Comparison of ENCODE assay signal across 22 cellular contexts in genomic region chr7:46168671-46169383, GRCh38.
DNase-seq lines count a peak whose midpoint lies in the region; ATAC-seq and TF ChIP-seq lines count a peak whose summit lies in the region.
"Had no signal": no experiment of that assay in that cellular context is flagged by ENCODE, and none has a peak within 500 bp of the region (broad histone marks: within the 10 kb centered on the region; RNA-seq: fewer than 3 reads in every experiment).

No MANE protein-coding gene starts in this region.

- in situ Hi-C loops in mammary epithelial cell (cut with MboI; ENCODE audit: low sequenced_read_pairs in 2 of 2) = no loop called here

- H3K36me3 ChIP-seq in heart left ventricle (no peaks in the 10 kb centered on the region), mammary epithelial cell (ENCODE audit: insufficient read depth, low read length) (no peaks in the 10 kb centered on the region), colonic mucosa (no peaks in the 10 kb centered on the region), BE2C (no peaks in the 10 kb centered on the region)
- H3K36me3 ChIP-seq: ascending aorta, HAP-1, neutrophil, prostate gland, stomach had no signal

- H3K79me2 ChIP-seq in mammary epithelial cell (ENCODE audit: insufficient read depth, low read length) = no peaks in the 10 kb centered on the region

- no peaks in the 10 kb centered on the region for H4K20me1 ChIP-seq in mammary epithelial cell (ENCODE audit: insufficient read depth, low read length)

- DNase-seq in left ventricle myocardium superior = no peak
- no peak for DNase-seq in heart left ventricle
- DNase-seq in mammary epithelial cell = peak; percentile 85
- peak; percentile 15 for DNase-seq in kidney glomerular epithelial cell (lab: John Stamatoyannopoulos, UW)
- no peak for DNase-seq in colonic mucosa
- DNase-seq in BE2C = no peak
- DNase-seq in germinal center (ENCODE audit: low spot score) = no peak
- DNase-seq: activated B cell treated with CpG ODN at 0.5 μM for 24 hours; DND-41; NCI-H1105; NCI-H2029; NCI-H2227 treated with DMSO at 0.1 percent for 48 hours; NCI-H774; Right ventricle myocardium superior; stimulated activated CD8-positive, alpha-beta memory T cell treated with anti-CD3 and anti-CD28 coated beads, Interleukin-4, amount 100 ng/mL, for 48 hours; stomach; T-helper 9 cell had no signal

- H3K4me1 ChIP-seq in heart left ventricle (peaks cover 0 to 11% (median 2%) of the 10 kb centered on the region in 12 donors), mammary epithelial cell (ENCODE audit: insufficient read depth, low read length) (no peaks in the 10 kb centered on the region), colonic mucosa (no peaks in the 10 kb centered on the region), BE2C (no peaks in the 10 kb centered on the region)
- H3K4me1 ChIP-seq: ascending aorta, HAP-1, prostate gland had no signal

- no peak for TF ChIP-seq POLR2A in heart left ventricle (IDR thresholded peaks at IDR 0.05)

- H3K9me3 ChIP-seq in heart left ventricle (no peaks in the 10 kb centered on the region), mammary epithelial cell (replicated peaks; ENCODE audit: insufficient read depth, low read length) (no peaks in the 10 kb centered on the region), colonic mucosa (no peaks in the 10 kb centered on the region), BE2C (no peaks in the 10 kb centered on the region)
- H3K9me3 ChIP-seq: ascending aorta, HAP-1, neutrophil, prostate gland, stomach had no signal

- H3K9ac ChIP-seq in mammary epithelial cell (ENCODE audit: insufficient read depth, low read length) (no peak overlapping the region), colonic mucosa (ENCODE audit: low read depth in 2 of 2, low read length in 2 of 2) (no peak overlapping the region)

- H3K27me3 ChIP-seq in heart left ventricle (no peaks in the 10 kb centered on the region), mammary epithelial cell (ENCODE audit: insufficient read depth, low read length) (no peaks in the 10 kb centered on the region), colonic mucosa (no peaks in the 10 kb centered on the region), BE2C (no peaks in the 10 kb centered on the region)
- H3K27me3 ChIP-seq: ascending aorta, neutrophil, stomach had no signal

- H3K27ac ChIP-seq in heart left ventricle = no peak overlapping the region
- H3K27ac ChIP-seq in mammary epithelial cell (ENCODE audit: insufficient read depth, low read depth, low read length) = peak overlapping the region; percentile 2
- H3K27ac ChIP-seq in colonic mucosa = no peak overlapping the region
- H3K27ac ChIP-seq: ascending aorta, neutrophil, prostate gland, stomach had no signal

- intact Hi-C loops in left ventricle myocardium superior (cut with micrococcal nuclease) = no loop called here
- intact Hi-C loops in heart left ventricle (cut with DNase I) = no loop called here
- intact Hi-C loops in mammary epithelial cell (cut with micrococcal nuclease) = loop anchor here (5.0 kb wide), 1 partner anchor 48 kb away; no protein-coding TSS in a partner anchor
- intact Hi-C loops in colonic mucosa (cut with DNase I) = no loop called here

- WGBS in heart left ventricle, 4 donors = 79 to 92% (median 86%) methylated on average over 11 of the region's 11 CpGs
- 66% methylated on average over 10 of the region's 11 CpGs for WGBS in mammary epithelial cell (ENCODE audit: low coverage, missing lambda C conversion rate)

- ATAC-seq in left ventricle myocardium superior (peak; percentile 39), heart left ventricle (no peak), HG03439 (IDR thresholded peaks at IDR 0.05; ENCODE audit: unreplicated experiment) (no peak)

- TF ChIP-seq CTCF in heart left ventricle (IDR thresholded peaks at IDR 0.05) (no peak), mammary epithelial cell (conservative IDR thresholded peaks at IDR 0.05 in 1 of 2, IDR thresholded peaks at IDR 0.05 in 1 of 2; ENCODE audit: extremely low read depth in 1 of 2, insufficient read depth in 1 of 2, low read depth in 1 of 2, low read length in 2 of 2) (no peak), colonic mucosa (IDR thresholded peaks at IDR 0.05) (no peak), BE2C (IDR thresholded peaks at IDR 0.05; ENCODE audit: low read depth, low read length) (no peak)

- H3K4me3 ChIP-seq in heart left ventricle (no peak overlapping the region), mammary epithelial cell (replicated peaks in 1 of 3; ENCODE audit: insufficient read depth in 1 of 3, low read depth in 2 of 3, low read length in 3 of 3) (no peak overlapping the region), colonic mucosa (no peak overlapping the region), BE2C (ENCODE audit: low read depth, low read length) (no peak overlapping the region)
- H3K4me3 ChIP-seq: ascending aorta, HAP-1, prostate gland, stomach had no signal

- H2AFZ ChIP-seq in mammary epithelial cell (ENCODE audit: low read depth, low read length) = no peak overlapping the region

- no TSS peak for BruUV-seq in mammary epithelial cell (replicated peaks; lab: Mats Ljungman, UMichigan)

- H3K4me2 ChIP-seq in mammary epithelial cell (ENCODE audit: insufficient read depth, low read depth, low read length) = no peak overlapping the region

- CTCF ChIA-PET in mammary epithelial cell (lab: Charles Lee; ENCODE audit: low non-redundant PET) = interaction anchor here (0.7 kb wide), 1 partner anchor 70 kb away, joined by 5 read pairs; no protein-coding TSS in a partner anchor

- dilution Hi-C loops in mammary epithelial cell (cut with HindIII; ENCODE audit: low sequenced_read_pairs) = loop anchor here (10.0 kb wide), 2 partner anchors 56 to 244 kb away; partner anchors contain the start of gene IGFBP3

Comparison
In these comparisons a context has a peak if more than half of its experiments do, and no peak if none do; other contexts are left out.
1. DNase-seq: peak in mammary epithelial cell (single experiment) and kidney glomerular epithelial cell (single experiment); none in left ventricle myocardium superior (single experiment), heart left ventricle (0 of 5), colonic mucosa (single experiment), BE2C (single experiment) and germinal center (single experiment).